18 cellular contexts compared by ENCODE assay signal in genomic region chr15:58284293-58284692, GRCh38.
"Had no signal": no experiment of that assay in that cellular context is flagged by ENCODE, and none has a peak within 500 bp of the region (broad histone marks: within the 10 kb centered on the region; RNA-seq: fewer than 3 reads in every experiment).

No MANE protein-coding gene starts in this region.

- H3K9me3 ChIP-seq: body of pancreas, gastrocnemius medialis, testis had no signal

- H3K4me3 ChIP-seq: body of pancreas, dorsolateral prefrontal cortex, gastrocnemius medialis, testis had no signal

- H3K4me3 Mint-ChIP-seq: activated naive CD8-positive, alpha-beta T cell treated with anti-CD3 and anti-CD28 coated beads for 36 hours; activated T-helper 1 cell treated with anti-CD3 and anti-CD28 coated beads, Interleukin-12 subunit alpha, Interleukin-12 subunit beta, Interleukin-2, Interleukin-4 antibody, amounts not matched to agents 30 ng/mL and 10 ng/mL and 1 ng/mL, durations not matched to agents 14 hours and 24 hours and 36 hours; nephron had no signal

- H3K27ac ChIP-seq: dorsolateral prefrontal cortex, gastrocnemius medialis, testis, WERI-Rb-1 had no signal

- DNase-seq: activated CD4-positive, alpha-beta T cell treated with anti-CD3 and anti-CD28 coated beads, Interleukin-2, amount 50 U/mL, for 4 hours; activated naive CD8-positive, alpha-beta T cell treated with anti-CD3 and anti-CD28 coated beads for 36 hours; body of pancreas; caudate nucleus; dorsolateral prefrontal cortex; gastrocnemius medialis; head of caudate nucleus; kidney; left ventricle myocardium superior; mesendoderm; nucleus accumbens; retina; SW 1271; T-helper 2 cell; testis; WERI-Rb-1 had no signal

- H3K27ac Mint-ChIP-seq: activated naive CD8-positive, alpha-beta T cell treated with anti-CD3 and anti-CD28 coated beads for 36 hours; activated T-helper 1 cell treated with anti-CD3 and anti-CD28 coated beads, Interleukin-12 subunit alpha, Interleukin-12 subunit beta, Interleukin-2, Interleukin-4 antibody, amounts not matched to agents 30 ng/mL and 10 ng/mL and 1 ng/mL, durations not matched to agents 14 hours and 24 hours and 36 hours had no signal

- H3K4me1 ChIP-seq: gastrocnemius medialis, testis had no signal

- H3K9me3 Mint-ChIP-seq: activated naive CD8-positive, alpha-beta T cell treated with anti-CD3 and anti-CD28 coated beads for 36 hours; activated T-helper 1 cell treated with anti-CD3 and anti-CD28 coated beads, Interleukin-12 subunit alpha, Interleukin-12 subunit beta, Interleukin-2, Interleukin-4 antibody, amounts not matched to agents 30 ng/mL and 10 ng/mL and 1 ng/mL, durations not matched to agents 14 hours and 24 hours and 36 hours; nephron had no signal

- H3K27me3 ChIP-seq: body of pancreas, dorsolateral prefrontal cortex, gastrocnemius medialis, testis had no signal

- ATAC-seq: gastrocnemius medialis, left ventricle myocardium superior had no signal

- H3K4me1 Mint-ChIP-seq: nephron had no signal

- H3K36me3 Mint-ChIP-seq: activated naive CD8-positive, alpha-beta T cell treated with anti-CD3 and anti-CD28 coated beads for 36 hours had no signal

- H3K36me3 ChIP-seq: gastrocnemius medialis, WERI-Rb-1 had no signal

- H3K27me3 Mint-ChIP-seq: activated naive CD8-positive, alpha-beta T cell treated with anti-CD3 and anti-CD28 coated beads for 36 hours had no signal
